In genomic region chr1:11981378-11982009, GRCh38 we compare ENCODE assay signal across 1 cellular context.
TF ChIP-seq lines count a peak whose summit lies in the region.

No MANE protein-coding gene starts in this region.

TF ChIP-seq in WTC11, 78 proteins besides CTCF, POLR2A, EP300 and RAD21 (continued from another document):
- no peak for TF ChIP-seq PRDM15 (CRISPR knock-in tag; IDR thresholded peaks at IDR 0.05)
- TF ChIP-seq FOXK1 (CRISPR knock-in tag; IDR thresholded peaks at IDR 0.05): no peak
- TF ChIP-seq SMAD4 (CRISPR knock-in tag; IDR thresholded peaks at IDR 0.05): no peak
